Comparison of ENCODE assay signal across 1 cellular context in genomic region chr16:24729243-24729966, GRCh38.
A peak's percentile ranks its signal among the peaks of the same experiment; 100 is the strongest.
TF ChIP-seq lines count a peak whose summit lies in the region.

Gene TNRC6A, plus strand, starts transcription at chr16:24729651. Its CDS starts 191 bp downstream, at chr16:24729842.

TF ChIP-seq in HepG2, 621 proteins besides CTCF, POLR2A, EP300 and RAD21 (continued from another document and continues in another):
- TF ChIP-seq ZNF577 (CRISPR knock-in tag; IDR thresholded peaks at IDR 0.05; ENCODE audit: borderline replicate concordance, low read depth) = no peak
- TF ChIP-seq ZBTB34 (CRISPR knock-in tag; IDR thresholded peaks at IDR 0.05) = no peak
- no peak for TF ChIP-seq MLLT10 (CRISPR knock-in tag; IDR thresholded peaks at IDR 0.05)
- TF ChIP-seq, protein P1, sequence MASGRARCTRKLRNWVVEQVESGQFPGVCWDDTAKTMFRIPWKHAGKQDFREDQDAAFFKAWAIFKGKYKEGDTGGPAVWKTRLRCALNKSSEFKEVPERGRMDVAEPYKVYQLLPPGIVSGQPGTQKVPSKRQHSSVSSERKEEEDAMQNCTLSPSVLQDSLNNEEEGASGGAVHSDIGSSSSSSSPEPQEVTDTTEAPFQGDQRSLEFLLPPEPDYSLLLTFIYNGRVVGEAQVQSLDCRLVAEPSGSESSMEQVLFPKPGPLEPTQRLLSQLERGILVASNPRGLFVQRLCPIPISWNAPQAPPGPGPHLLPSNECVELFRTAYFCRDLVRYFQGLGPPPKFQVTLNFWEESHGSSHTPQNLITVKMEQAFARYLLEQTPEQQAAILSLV (CRISPR knock-in tag; IDR thresholded peaks at IDR 0.05; ENCODE audit: borderline replicate concordance) = peak; percentile 78; the same call in 1 of the 2 replicates
- peak; percentile 92 for TF ChIP-seq BCL3 (CRISPR knock-in tag; IDR thresholded peaks at IDR 0.05)
- TF ChIP-seq PHF20 (CRISPR knock-in tag; IDR thresholded peaks at IDR 0.05) = peak; percentile 84
- peak; percentile 44; the same call in 1 of the 2 replicates for TF ChIP-seq ZNF788 (CRISPR knock-in tag; IDR thresholded peaks at IDR 0.05; ENCODE audit: borderline replicate concordance)
- no peak for TF ChIP-seq KLF9 (CRISPR knock-in tag; IDR thresholded peaks at IDR 0.05; ENCODE audit: low read depth)
- TF ChIP-seq ZBTB44 (CRISPR knock-in tag; IDR thresholded peaks at IDR 0.05) = no peak
- TF ChIP-seq, protein P2, sequence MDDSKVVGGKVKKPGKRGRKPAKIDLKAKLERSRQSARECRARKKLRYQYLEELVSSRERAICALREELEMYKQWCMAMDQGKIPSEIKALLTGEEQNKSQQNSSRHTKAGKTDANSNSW (CRISPR knock-in tag; IDR thresholded peaks at IDR 0.05; ENCODE audit: borderline replicate concordance) = 0 out of 2 replicates have a peak, but pooled peaks have one; percentile 30
- no peak for TF ChIP-seq ZNF800 (CRISPR knock-in tag; IDR thresholded peaks at IDR 0.05)
- TF ChIP-seq NFE2L2 (IDR thresholded peaks at IDR 0.05; ENCODE audit: low read length) = no peak
- no peak for TF ChIP-seq RBAK (CRISPR knock-in tag; IDR thresholded peaks at IDR 0.05)
- TF ChIP-seq PHF5A (CRISPR knock-in tag; IDR thresholded peaks at IDR 0.05; ENCODE audit: low read depth, unreplicated experiment) = no peak
- peak; percentile 37; the same call in 1 of the 2 replicates for TF ChIP-seq ZNF367 (CRISPR knock-in tag; IDR thresholded peaks at IDR 0.05; ENCODE audit: borderline replicate concordance)
- no peak for TF ChIP-seq ZNF333 (CRISPR knock-in tag; IDR thresholded peaks at IDR 0.05; ENCODE audit: borderline replicate concordance)
- TF ChIP-seq EED (CRISPR knock-in tag; IDR thresholded peaks at IDR 0.05) = no peak; the same call in 1 of the 2 replicates
- peak; percentile 98 for TF ChIP-seq HOXA3 (CRISPR knock-in tag; IDR thresholded peaks at IDR 0.05)
- TF ChIP-seq ZNF557 (CRISPR knock-in tag; IDR thresholded peaks at IDR 0.05) = no peak
- TF ChIP-seq SP5 (CRISPR knock-in tag; IDR thresholded peaks at IDR 0.05; ENCODE audit: borderline replicate concordance, low read depth) = peak; percentile 19; the same call in 1 of the 2 replicates
- TF ChIP-seq ZNF383 (CRISPR knock-in tag; IDR thresholded peaks at IDR 0.05; ENCODE audit: borderline replicate concordance) = no peak
- no peak for TF ChIP-seq DNMT3B (CRISPR knock-in tag; conservative IDR thresholded peaks at IDR 0.05)
- TF ChIP-seq, protein P3, sequence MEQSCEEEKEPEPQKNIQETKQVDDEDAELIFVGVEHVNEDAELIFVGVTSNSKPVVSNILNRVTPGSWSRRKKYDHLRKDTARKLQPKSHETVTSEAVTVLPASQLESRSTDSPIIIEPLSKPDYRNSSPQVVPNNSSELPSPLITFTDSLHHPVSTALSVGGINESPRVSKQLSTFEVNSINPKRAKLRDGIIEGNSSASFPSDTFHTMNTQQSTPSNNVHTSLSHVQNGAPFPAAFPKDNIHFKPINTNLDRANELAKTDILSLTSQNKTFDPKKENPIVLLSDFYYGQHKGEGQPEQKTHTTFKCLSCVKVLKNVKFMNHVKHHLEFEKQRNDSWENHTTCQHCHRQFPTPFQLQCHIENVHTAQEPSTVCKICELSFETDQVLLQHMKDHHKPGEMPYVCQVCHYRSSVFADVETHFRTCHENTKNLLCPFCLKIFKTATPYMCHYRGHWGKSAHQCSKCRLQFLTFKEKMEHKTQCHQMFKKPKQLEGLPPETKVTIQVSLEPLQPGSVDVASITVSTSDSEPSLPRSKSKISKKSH (CRISPR knock-in tag; IDR thresholded peaks at IDR 0.05; ENCODE audit: borderline replicate concordance) = peak; percentile 63; the same call in 1 of the 2 replicates
- 0 out of 2 replicates have a peak, but pooled peaks have one; percentile 25 for TF ChIP-seq ZMAT3 (CRISPR knock-in tag; conservative IDR thresholded peaks at IDR 0.05)
- peak; percentile 93 for TF ChIP-seq SAP130 (CRISPR knock-in tag; IDR thresholded peaks at IDR 0.05; ENCODE audit: low read depth)
- TF ChIP-seq ZEB1 (IDR thresholded peaks at IDR 0.05; ENCODE audit: insufficient replicate concordance, low read depth) = peak; percentile 67
- TF ChIP-seq NFIC (IDR thresholded peaks at IDR 0.05; ENCODE audit: low read length) = no peak
- TF ChIP-seq HDAC2 (CRISPR knock-in tag; IDR thresholded peaks at IDR 0.05) = peak; percentile 62
- no peak for TF ChIP-seq IRF1 (CRISPR knock-in tag; IDR thresholded peaks at IDR 0.05; ENCODE audit: low read depth)
- no peak for TF ChIP-seq ZNF747 (CRISPR knock-in tag; IDR thresholded peaks at IDR 0.05; ENCODE audit: borderline replicate concordance)
- peak; percentile 81; the same call in 1 of the 2 replicates for TF ChIP-seq ZNF34 (CRISPR knock-in tag; IDR thresholded peaks at IDR 0.05; ENCODE audit: borderline replicate concordance)
- no peak for TF ChIP-seq FIP1L1 (IDR thresholded peaks at IDR 0.05; ENCODE audit: borderline replicate concordance, insufficient read depth, low read depth, low read length)
- TF ChIP-seq RNF219 (CRISPR knock-in tag; IDR thresholded peaks at IDR 0.05) = no peak
- no peak for TF ChIP-seq MEF2D (CRISPR knock-in tag; IDR thresholded peaks at IDR 0.05)
- TF ChIP-seq ZNF501 (CRISPR knock-in tag; IDR thresholded peaks at IDR 0.05) = peak; percentile 28; the same call in 1 of the 2 replicates
- no peak for TF ChIP-seq ZNF552 (CRISPR knock-in tag; IDR thresholded peaks at IDR 0.05; ENCODE audit: borderline replicate concordance)
- TF ChIP-seq ZNF674 (CRISPR knock-in tag; IDR thresholded peaks at IDR 0.05; ENCODE audit: low read depth) = no peak
- TF ChIP-seq NCOA5 (CRISPR knock-in tag; IDR thresholded peaks at IDR 0.05) = no peak
- TF ChIP-seq ZNF235 (CRISPR knock-in tag; IDR thresholded peaks at IDR 0.05; ENCODE audit: borderline replicate concordance) = no peak
- no peak for TF ChIP-seq TOE1 (CRISPR knock-in tag; IDR thresholded peaks at IDR 0.05)
- TF ChIP-seq ZSCAN30 (CRISPR knock-in tag; IDR thresholded peaks at IDR 0.05) = no peak
- TF ChIP-seq ATF1 (CRISPR knock-in tag; IDR thresholded peaks at IDR 0.05) = peak; percentile 57; the same call in 1 of the 2 replicates
- 0 out of 2 replicates have a peak, but pooled peaks have one; percentile 35 for TF ChIP-seq ZZZ3 (CRISPR knock-in tag; IDR thresholded peaks at IDR 0.05; ENCODE audit: borderline replicate concordance)
- no peak for TF ChIP-seq ZNF33B (CRISPR knock-in tag; IDR thresholded peaks at IDR 0.05)
- TF ChIP-seq PAXIP1 (CRISPR knock-in tag; conservative IDR thresholded peaks at IDR 0.05) = peak; percentile 54
- TF ChIP-seq PITX1 (CRISPR knock-in tag; IDR thresholded peaks at IDR 0.05) = no peak
- no peak for TF ChIP-seq HNRNPH1 (optimal IDR thresholded peaks at IDR 0.05; ENCODE audit: low read depth, low read length)
- TF ChIP-seq TMF1 (CRISPR knock-in tag; IDR thresholded peaks at IDR 0.05; ENCODE audit: low read depth) = no peak
- TF ChIP-seq ZNF569 (CRISPR knock-in tag; IDR thresholded peaks at IDR 0.05; ENCODE audit: borderline replicate concordance) = no peak
- peak; percentile 91; the same call in 1 of the 2 replicates for TF ChIP-seq ZNF558 (CRISPR knock-in tag; IDR thresholded peaks at IDR 0.05; ENCODE audit: borderline replicate concordance)
- peak; percentile 42 for TF ChIP-seq AGO1 (IDR thresholded peaks at IDR 0.05; ENCODE audit: low read depth, low read length, poor library complexity, severe bottlenecking)
